Comparison of ENCODE assay signal across 1 cellular context in the genomic region with DNA sequence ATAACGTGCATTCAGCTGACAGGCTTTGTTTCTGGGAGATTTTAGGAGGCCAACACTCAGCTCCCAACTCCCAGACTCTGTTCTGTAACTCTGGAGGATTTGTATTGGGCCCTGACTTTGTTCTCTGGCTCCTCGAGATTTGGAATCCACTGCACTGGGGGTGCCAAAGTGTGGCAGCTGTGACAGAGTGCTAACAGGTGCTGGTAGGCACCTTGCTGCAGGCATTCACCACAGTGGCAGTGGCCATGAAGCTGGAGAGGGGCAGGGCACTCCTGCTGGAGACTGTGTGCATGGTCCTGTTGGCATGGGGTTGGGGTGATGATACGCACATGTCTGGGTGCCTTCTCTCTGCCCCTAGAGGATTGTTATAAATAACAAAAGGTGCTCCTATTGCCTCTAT.
TF ChIP-seq lines count a peak whose summit lies in the region.

No MANE protein-coding gene starts in this region.

TF ChIP-seq in GM23338, 12 proteins besides CTCF, POLR2A, EP300 and RAD21 (continued from another document):
- TF ChIP-seq ETS1 (IDR thresholded peaks at IDR 0.05) (no peak), EZH2phosphoT487 (IDR thresholded peaks at IDR 0.05; ENCODE audit: unreplicated experiment) (no peak), POLR2AphosphoS5 (IDR thresholded peaks at IDR 0.05; ENCODE audit: low read depth) (no peak), JUNB (IDR thresholded peaks at IDR 0.05; ENCODE audit: unreplicated experiment) (no peak), STAT1 (IDR thresholded peaks at IDR 0.05; ENCODE audit: unreplicated experiment) (no peak), ZNF462 (CRISPR knock-in tag; IDR thresholded peaks at IDR 0.05) (no peak), ZNF114 (CRISPR knock-in tag; IDR thresholded peaks at IDR 0.05) (no peak), ZNF331 (CRISPR knock-in tag; IDR thresholded peaks at IDR 0.05; ENCODE audit: low read depth) (no peak)
- TF ChIP-seq, protein P1, sequence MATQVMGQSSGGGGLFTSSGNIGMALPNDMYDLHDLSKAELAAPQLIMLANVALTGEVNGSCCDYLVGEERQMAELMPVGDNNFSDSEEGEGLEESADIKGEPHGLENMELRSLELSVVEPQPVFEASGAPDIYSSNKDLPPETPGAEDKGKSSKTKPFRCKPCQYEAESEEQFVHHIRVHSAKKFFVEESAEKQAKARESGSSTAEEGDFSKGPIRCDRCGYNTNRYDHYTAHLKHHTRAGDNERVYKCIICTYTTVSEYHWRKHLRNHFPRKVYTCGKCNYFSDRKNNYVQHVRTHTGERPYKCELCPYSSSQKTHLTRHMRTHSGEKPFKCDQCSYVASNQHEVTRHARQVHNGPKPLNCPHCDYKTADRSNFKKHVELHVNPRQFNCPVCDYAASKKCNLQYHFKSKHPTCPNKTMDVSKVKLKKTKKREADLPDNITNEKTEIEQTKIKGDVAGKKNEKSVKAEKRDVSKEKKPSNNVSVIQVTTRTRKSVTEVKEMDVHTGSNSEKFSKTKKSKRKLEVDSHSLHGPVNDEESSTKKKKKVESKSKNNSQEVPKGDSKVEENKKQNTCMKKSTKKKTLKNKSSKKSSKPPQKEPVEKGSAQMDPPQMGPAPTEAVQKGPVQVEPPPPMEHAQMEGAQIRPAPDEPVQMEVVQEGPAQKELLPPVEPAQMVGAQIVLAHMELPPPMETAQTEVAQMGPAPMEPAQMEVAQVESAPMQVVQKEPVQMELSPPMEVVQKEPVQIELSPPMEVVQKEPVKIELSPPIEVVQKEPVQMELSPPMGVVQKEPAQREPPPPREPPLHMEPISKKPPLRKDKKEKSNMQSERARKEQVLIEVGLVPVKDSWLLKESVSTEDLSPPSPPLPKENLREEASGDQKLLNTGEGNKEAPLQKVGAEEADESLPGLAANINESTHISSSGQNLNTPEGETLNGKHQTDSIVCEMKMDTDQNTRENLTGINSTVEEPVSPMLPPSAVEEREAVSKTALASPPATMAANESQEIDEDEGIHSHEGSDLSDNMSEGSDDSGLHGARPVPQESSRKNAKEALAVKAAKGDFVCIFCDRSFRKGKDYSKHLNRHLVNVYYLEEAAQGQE (IDR thresholded peaks at IDR 0.05; ENCODE audit: unreplicated experiment), result no peak
